In the genomic region with DNA sequence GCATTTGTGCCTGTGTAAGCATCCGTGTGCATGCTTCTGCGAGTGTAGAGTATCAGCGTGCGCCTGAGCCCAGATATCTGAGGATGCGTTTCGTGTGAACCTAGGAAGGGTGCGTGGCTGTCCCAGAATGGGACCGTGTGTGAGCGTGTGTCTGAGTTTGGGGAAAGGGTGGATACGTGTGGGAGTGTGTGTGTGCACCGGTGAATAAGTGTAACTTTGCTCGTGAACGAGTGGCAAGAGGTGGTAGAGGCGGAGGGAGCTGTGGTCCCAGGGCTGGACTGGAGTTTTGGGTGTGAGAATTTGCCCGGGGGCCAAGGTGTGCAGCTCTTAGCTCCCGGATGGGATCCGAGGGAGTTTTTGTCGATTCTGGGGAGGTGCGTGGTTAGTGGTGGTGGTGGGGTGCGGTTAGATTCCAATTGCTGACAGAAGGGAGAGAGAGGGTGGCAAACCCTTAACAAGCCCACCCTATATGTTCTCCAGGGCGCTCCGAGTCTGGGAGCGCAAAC, we compare ENCODE assay signal across 2 cellular contexts.
TF ChIP-seq lines count a peak whose summit lies in the region.

No MANE protein-coding gene starts in this region.

TF ChIP-seq in IMR-90, 13 proteins besides CTCF, POLR2A, EP300 and RAD21:
- TF ChIP-seq MXI1 (IDR thresholded peaks at IDR 0.05; ENCODE audit: borderline replicate concordance, low read depth, low read length) (no peak), MAFK (IDR thresholded peaks at IDR 0.05; ENCODE audit: low read depth, low read length) (no peak), SMC3 (IDR thresholded peaks at IDR 0.05; ENCODE audit: low read depth, low read length) (no peak), CEBPB (IDR thresholded peaks at IDR 0.05; ENCODE audit: low read depth, low read length) (no peak), CHD1 (IDR thresholded peaks at IDR 0.05; ENCODE audit: low read depth, low read length) (no peak), RCOR1 (IDR thresholded peaks at IDR 0.05; ENCODE audit: insufficient replicate concordance, low read length) (no peak), NFE2L2 (IDR thresholded peaks at IDR 0.05; ENCODE audit: low read depth, low read length) (no peak), BHLHE40 (IDR thresholded peaks at IDR 0.05; ENCODE audit: low read depth, low read length) (no peak), RFX5 (IDR thresholded peaks at IDR 0.05; ENCODE audit: low read depth, low read length) (no peak), FOS (IDR thresholded peaks at IDR 0.05; ENCODE audit: low read depth, low read length) (no peak)
- TF ChIP-seq, protein P1, sequence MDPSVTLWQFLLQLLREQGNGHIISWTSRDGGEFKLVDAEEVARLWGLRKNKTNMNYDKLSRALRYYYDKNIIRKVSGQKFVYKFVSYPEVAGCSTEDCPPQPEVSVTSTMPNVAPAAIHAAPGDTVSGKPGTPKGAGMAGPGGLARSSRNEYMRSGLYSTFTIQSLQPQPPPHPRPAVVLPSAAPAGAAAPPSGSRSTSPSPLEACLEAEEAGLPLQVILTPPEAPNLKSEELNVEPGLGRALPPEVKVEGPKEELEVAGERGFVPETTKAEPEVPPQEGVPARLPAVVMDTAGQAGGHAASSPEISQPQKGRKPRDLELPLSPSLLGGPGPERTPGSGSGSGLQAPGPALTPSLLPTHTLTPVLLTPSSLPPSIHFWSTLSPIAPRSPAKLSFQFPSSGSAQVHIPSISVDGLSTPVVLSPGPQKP (IDR thresholded peaks at IDR 0.05; ENCODE audit: borderline replicate concordance, low read depth, low read length), result no peak
- TF ChIP-seq, protein P2, sequence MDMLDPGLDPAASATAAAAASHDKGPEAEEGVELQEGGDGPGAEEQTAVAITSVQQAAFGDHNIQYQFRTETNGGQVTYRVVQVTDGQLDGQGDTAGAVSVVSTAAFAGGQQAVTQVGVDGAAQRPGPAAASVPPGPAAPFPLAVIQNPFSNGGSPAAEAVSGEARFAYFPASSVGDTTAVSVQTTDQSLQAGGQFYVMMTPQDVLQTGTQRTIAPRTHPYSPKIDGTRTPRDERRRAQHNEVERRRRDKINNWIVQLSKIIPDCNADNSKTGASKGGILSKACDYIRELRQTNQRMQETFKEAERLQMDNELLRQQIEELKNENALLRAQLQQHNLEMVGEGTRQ (IDR thresholded peaks at IDR 0.05; ENCODE audit: low read depth, low read length), result no peak
TF ChIP-seq in IMR-90: peak in this region for 0.

TF ChIP-seq in endothelial cell of umbilical vein, 7 proteins besides CTCF, POLR2A, EP300 and RAD21:
- TF ChIP-seq JUN (IDR thresholded peaks at IDR 0.05; ENCODE audit: borderline replicate concordance, insufficient read depth, insufficient read length, low read depth) (no peak), EZH2 (IDR thresholded peaks at IDR 0.05; ENCODE audit: borderline replicate concordance, low read depth, low read length, severe bottlenecking) (peak; percentile 39)
